1 cellular context compared by ENCODE assay signal in genomic region chr20:25077610-25078169, GRCh38.
TF ChIP-seq lines count a peak whose summit lies in the region.

No MANE protein-coding gene starts in this region.

TF ChIP-seq in SK-N-SH, 30 proteins besides CTCF, POLR2A, EP300 and RAD21 (continued from another document):
- TF ChIP-seq, protein P1, sequence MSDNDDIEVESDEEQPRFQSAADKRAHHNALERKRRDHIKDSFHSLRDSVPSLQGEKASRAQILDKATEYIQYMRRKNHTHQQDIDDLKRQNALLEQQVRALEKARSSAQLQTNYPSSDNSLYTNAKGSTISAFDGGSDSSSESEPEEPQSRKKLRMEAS (IDR thresholded peaks at IDR 0.05; ENCODE audit: low read depth), result no peak
- TF ChIP-seq YY1 (IDR thresholded peaks at IDR 0.05; ENCODE audit: low read depth) (no peak), MXI1 (IDR thresholded peaks at IDR 0.05; ENCODE audit: low read depth, low read length) (no peak), TEAD4 (IDR thresholded peaks at IDR 0.05; ENCODE audit: borderline replicate concordance, insufficient read depth) (no peak), RFX5 (IDR thresholded peaks at IDR 0.05; ENCODE audit: low read length) (no peak), RCOR1 (IDR thresholded peaks at IDR 0.05; ENCODE audit: low read length) (no peak), MEF2A (IDR thresholded peaks at IDR 0.05; ENCODE audit: borderline replicate concordance, low read depth) (no peak), RXRA (IDR thresholded peaks at IDR 0.05; ENCODE audit: borderline replicate concordance, low read depth) (no peak), FOSL2 (IDR thresholded peaks at IDR 0.05; ENCODE audit: borderline replicate concordance, low read depth) (no peak)
